In genomic region chr12:12017135-12017581, GRCh38 we compare ENCODE assay signal across 14 cellular contexts. TPM values are rescaled to one million over a fixed set of nuclear protein-coding genes. Genes with fewer than 3 reads are reported as not detected.
DNase-seq lines count a peak whose midpoint lies in the region; ATAC-seq, FAIRE-seq and TF ChIP-seq lines count a peak whose summit lies in the region.
"Had no signal": no experiment of that assay in that cellular context is flagged by ENCODE, and none has a peak within 500 bp of the region (broad histone marks: within the 10 kb centered on the region; RNA-seq: fewer than 3 reads in every experiment).

No MANE protein-coding gene starts in this region.

- H3K27ac Mint-ChIP-seq in WTC11 = no peak overlapping the region

- H3K27ac ChIP-seq in endothelial cell of umbilical vein (ENCODE audit: insufficient read depth, low read depth, low read length) (no peak overlapping the region), esophagus muscularis mucosa (replicated peaks in 1 of 4) (no peak overlapping the region)
- H3K27ac ChIP-seq: GM23248 had no signal

- no peak overlapping the region for H2AFZ ChIP-seq in endothelial cell of umbilical vein (ENCODE audit: low read depth, low read length)
- H2AFZ ChIP-seq: GM23248 had no signal

- H3K9me3 Mint-ChIP-seq in WTC11 = no peaks in the 10 kb centered on the region
- H3K9me3 Mint-ChIP-seq: dendritic cell treated with granulocyte-macrophage colony-stimulating factor and Interleukin-4, amounts not matched to agents 40 ng/mL and 50 ng/mL, for 4 days had no signal

- no peak for TF ChIP-seq CTCF in WTC11 (IDR thresholded peaks at IDR 0.05)
- no peak for TF ChIP-seq CTCF in endothelial cell of umbilical vein (IDR thresholded peaks at IDR 0.05; ENCODE audit: extremely low read depth in 1 of 2, insufficient read depth in 1 of 2, low read depth in 1 of 2, low read length in 2 of 2)
- TF ChIP-seq CTCF in esophagus muscularis mucosa (IDR thresholded peaks at IDR 0.05) = no peak

- peak; percentile 42 for DNase-seq in stimulated activated CD4-positive, alpha-beta T cell treated with anti-CD3 and anti-CD28 coated beads, Interleukin-4, amount 100 ng/mL, for 24 hours
- no peak for DNase-seq in stimulated activated CD4-positive, alpha-beta T cell treated with anti-CD3 and anti-CD28 coated beads, Interleukin-2, amount 100 ng/mL, for 24 hours
- DNase-seq in WTC11 (ENCODE audit: low spot score) (no peak), endothelial cell of umbilical vein (ENCODE audit: low read depth, low spot score) (no peak), esophagus muscularis mucosa (ENCODE audit: extremely low spot score) (no peak)
- DNase-seq: foreskin fibroblast, NCI-H2081 treated with DMSO at 0.1 percent for 48 hours, OCI-M1 had no signal

- peaks cover 18% of the 10 kb centered on the region for H3K4me1 Mint-ChIP-seq in WTC11

- no peaks in the 10 kb centered on the region for H3K27me3 Mint-ChIP-seq in WTC11 (ENCODE audit: low read depth)

- dilution Hi-C loops in endothelial cell of umbilical vein (cut with MboI; ENCODE audit: extremely low pct_ligation_motif_present, low sequenced_read_pairs) = no loop called here

- no peak for TF ChIP-seq POLR2A in endothelial cell of umbilical vein (IDR thresholded peaks at IDR 0.05; ENCODE audit: low read depth, low read length)
- TF ChIP-seq POLR2A in esophagus muscularis mucosa (IDR thresholded peaks at IDR 0.05; ENCODE audit: low read depth) = no peak

- BruUV-seq in endothelial cell of umbilical vein (replicated peaks; lab: Mats Ljungman, UMichigan) = no TSS peak

- H3K9me1 ChIP-seq in endothelial cell of umbilical vein (replicated peaks; ENCODE audit: control insufficient read depth, extremely low read depth, insufficient read depth, low read length) = no peaks in the 10 kb centered on the region

- no peaks in the 10 kb centered on the region for H3K9me3 ChIP-seq in endothelial cell of umbilical vein (replicated peaks; ENCODE audit: control insufficient read depth, insufficient read depth, low read length)
- no peaks in the 10 kb centered on the region for H3K9me3 ChIP-seq in esophagus muscularis mucosa

- no peak overlapping the region for H3K4me2 ChIP-seq in endothelial cell of umbilical vein (ENCODE audit: insufficient read depth, low read length)

- H3K36me3 ChIP-seq in endothelial cell of umbilical vein (ENCODE audit: control insufficient read depth in 2 of 2, extremely low read depth in 1 of 2, insufficient read depth in 2 of 2, low read length in 2 of 2) (no peaks in the 10 kb centered on the region), esophagus muscularis mucosa (no peaks in the 10 kb centered on the region)

- H3K4me3 Mint-ChIP-seq in WTC11 = no peak overlapping the region
- H3K4me3 Mint-ChIP-seq: dendritic cell treated with granulocyte-macrophage colony-stimulating factor and Interleukin-4, amounts not matched to agents 40 ng/mL and 50 ng/mL, for 4 days had no signal

- H4K20me1 ChIP-seq in endothelial cell of umbilical vein (replicated peaks; ENCODE audit: control insufficient read depth, extremely low read depth, insufficient read depth, low read length) = no peaks in the 10 kb centered on the region

- POLR2A ChIA-PET in WTC11 (lab: Charles Lee) = no interaction called here
- POLR2A ChIA-PET in endothelial cell of umbilical vein (lab: Charles Lee) = no interaction called here

- peak; percentile 38 for FAIRE-seq in endothelial cell of umbilical vein (lab: Jason Lieb, UNC)
- FAIRE-seq: islet of Langerhans had no signal

- H3K4me3 ChIP-seq in endothelial cell of umbilical vein (replicated peaks in 1 of 3; ENCODE audit: insufficient read depth in 1 of 3, low read depth in 1 of 3, low read length in 3 of 3) (no peak overlapping the region), esophagus muscularis mucosa (no peak overlapping the region)
- H3K4me3 ChIP-seq: GM23248 had no signal

- no peaks in the 10 kb centered on the region for H3K79me2 ChIP-seq in endothelial cell of umbilical vein (ENCODE audit: control insufficient read depth, insufficient read depth, low read length)

- H3K9ac ChIP-seq in endothelial cell of umbilical vein (replicated peaks; ENCODE audit: extremely low read depth, insufficient read depth, low read length) = no peak overlapping the region
- H3K9ac ChIP-seq: GM23248 had no signal

- CTCF ChIA-PET in WTC11 (lab: Charles Lee) (interaction anchor here (0.6 to 1.6 kb wide), 17 partner anchors 8 to 472 kb away, joined by 3 to 24 read pairs (median 3); partner anchors contain the start of gene ETV6), endothelial cell of umbilical vein (lab: Charles Lee) (interaction anchor here (0.6 to 1.4 kb wide), 8 partner anchors 10 to 438 kb away, joined by 3 to 6 read pairs (median 4); no protein-coding TSS in a partner anchor)

- 57% methylated on average over 2 of the region's 3 CpGs for WGBS in esophagus muscularis mucosa

- H3K27me3 ChIP-seq in endothelial cell of umbilical vein (ENCODE audit: control insufficient read depth in 2 of 2, insufficient read depth in 2 of 2, low read length in 2 of 2) (peaks cover 0 to 3% of the 10 kb centered on the region in 2 experiments), esophagus muscularis mucosa (no peaks in the 10 kb centered on the region)

- no peaks in the 10 kb centered on the region for H3K36me3 Mint-ChIP-seq in WTC11

- ATAC-seq in WTC11 (peak; percentile 27; the same call in 1 of the 2 replicates), HG03045 (IDR thresholded peaks at IDR 0.05; ENCODE audit: unreplicated experiment) (no peak), GM19328 (IDR thresholded peaks at IDR 0.05; ENCODE audit: unreplicated experiment) (no peak), GM19452 (IDR thresholded peaks at IDR 0.05; ENCODE audit: unreplicated experiment) (no peak)

- H3K4me1 ChIP-seq in endothelial cell of umbilical vein (ENCODE audit: control insufficient read depth, extremely low read depth, insufficient read depth, low read length) (no peaks in the 10 kb centered on the region), esophagus muscularis mucosa (peaks cover 0 to 7% (median 0%) of the 10 kb centered on the region in 4 donors)

- intact Hi-C loops in endothelial cell of umbilical vein (cut with micrococcal nuclease) = no loop called here
- intact Hi-C loops in esophagus muscularis mucosa (cut with DNase I) = no loop called here

- TF ChIP-seq EP300 in esophagus muscularis mucosa (IDR thresholded peaks at IDR 0.05) = no peak

TF ChIP-seq in endothelial cell of umbilical vein, 7 proteins besides CTCF, POLR2A, EP300 and RAD21:
- TF ChIP-seq MAX (IDR thresholded peaks at IDR 0.05; ENCODE audit: insufficient read depth, insufficient read length) = no peak
- no peak for TF ChIP-seq MYC (IDR thresholded peaks at IDR 0.05; ENCODE audit: low read depth, low read length)
- TF ChIP-seq POLR2AphosphoS5 (IDR thresholded peaks at IDR 0.05; ENCODE audit: insufficient read depth, low read depth, low read length) = no peak
- TF ChIP-seq JUN (IDR thresholded peaks at IDR 0.05; ENCODE audit: borderline replicate concordance, insufficient read depth, insufficient read length, low read depth) = no peak
- no peak for TF ChIP-seq GATA2 (IDR thresholded peaks at IDR 0.05; ENCODE audit: insufficient read depth, insufficient read length, low read depth, low read length)
- TF ChIP-seq FOS (IDR thresholded peaks at IDR 0.05; ENCODE audit: borderline replicate concordance, insufficient read depth, low read length) = no peak
- TF ChIP-seq EZH2 (IDR thresholded peaks at IDR 0.05; ENCODE audit: borderline replicate concordance, low read depth, low read length, severe bottlenecking) = no peak

RNA-seq across cellular contexts. Expression of gene BCL2L14, which starts 53.6 kb away (rescaled TPM):
- total RNA-seq in WTC11 (2021) (0.87 to 0.94 TPM (median 0.90 TPM) in 3 replicates), endothelial cell of umbilical vein (not detected in 2 replicates), esophagus muscularis mucosa (not detected)
- not detected in 2 replicates for polyA plus RNA-seq in endothelial cell of umbilical vein
- not detected in 2 replicates for polyA plus RNA-seq in endothelial cell of umbilical vein (2011; cell fraction: cytosol; rRNA removed)
- polyA plus RNA-seq in endothelial cell of umbilical vein (2011; cell fraction: nucleus; rRNA removed) = not detected in 2 replicates
- not detected in 2 replicates for polyA plus RNA-seq in endothelial cell of umbilical vein (2012)
- not detected in 2 replicates for polyA minus RNA-seq in endothelial cell of umbilical vein
- polyA minus RNA-seq in endothelial cell of umbilical vein (2011; cell fraction: cytosol; rRNA and poly(A)+ RNA removed) = not detected
- not detected in 2 replicates for polyA minus RNA-seq in endothelial cell of umbilical vein (2011; cell fraction: nucleus; rRNA and poly(A)+ RNA removed)
- total RNA-seq: GM23248 had no signal
- polyA plus RNA-seq: GM23248 had no signal
